21 cellular contexts compared by ENCODE assay signal in genomic region chr12:118536306-118536900, GRCh38.
DNase-seq lines count a peak whose midpoint lies in the region; ATAC-seq, FAIRE-seq and TF ChIP-seq lines count a peak whose summit lies in the region.
"Had no signal": no experiment of that assay in that cellular context is flagged by ENCODE, and none has a peak within 500 bp of the region (broad histone marks: within the 10 kb centered on the region; RNA-seq: fewer than 3 reads in every experiment).

No MANE protein-coding gene starts in this region.

- FAIRE-seq in kidney (lab: Jason Lieb, UNC), result no peak
- FAIRE-seq: frontal cortex, G401.6 had no signal

- no peaks in the 10 kb centered on the region for H3K4me1 Mint-ChIP-seq in activated T-helper 2 cell treated with anti-CD3 and anti-CD28 coated beads, Interferon-gamma antibody, Interleukin-2, Interleukin-4, amounts not matched to agents 10 μg/mL and 5 μg/mL and 100 μg/mL, durations not matched to agents 14 hours and 24 hours and 36 hours (ENCODE audit: low read depth)
- H3K4me1 Mint-ChIP-seq: activated CD4-positive, alpha-beta memory T cell treated with anti-CD3 and anti-CD28 coated beads, Interleukin-2, amount 10 ng/mL, durations not matched to agents 7 days and 5 days; activated naive CD4-positive, alpha-beta T cell treated with anti-CD3 and anti-CD28 coated beads, Interleukin-2, amount 50 U/mL, for 24 hours; T-cell had no signal

- H3K9me3 ChIP-seq in kidney (ENCODE audit: control insufficient read depth in 1 of 2, low read length in 2 of 2), result no peaks in the 10 kb centered on the region
- no peaks in the 10 kb centered on the region for H3K9me3 ChIP-seq in thoracic aorta

- ATAC-seq in thoracic aorta (ENCODE audit: insufficient number of reproducible peaks, low FRiP score, low read depth) (no peak), HG02610 (IDR thresholded peaks at IDR 0.05; ENCODE audit: unreplicated experiment) (no peak)
- ATAC-seq: T-cell had no signal

- no peak overlapping the region for H3K9ac ChIP-seq in kidney (ENCODE audit: low read length in 2 of 2)
- H3K9ac ChIP-seq: KMS-11 had no signal

- no peaks in the 10 kb centered on the region for H3K36me3 Mint-ChIP-seq in activated T-helper 2 cell treated with anti-CD3 and anti-CD28 coated beads, Interferon-gamma antibody, Interleukin-2, Interleukin-4, amounts not matched to agents 10 μg/mL and 5 μg/mL and 100 μg/mL, durations not matched to agents 14 hours and 24 hours and 36 hours (ENCODE audit: low read depth)
- H3K36me3 Mint-ChIP-seq: activated naive CD4-positive, alpha-beta T cell treated with anti-CD3 and anti-CD28 coated beads, Interleukin-2, amount 50 U/mL, for 24 hours; T-cell had no signal

- H3K4me3 ChIP-seq in kidney (ENCODE audit: low read length in 2 of 2) (no peak overlapping the region), thoracic aorta (no peak overlapping the region)
- H3K4me3 ChIP-seq: smooth muscle cell had no signal

- H3K4me1 ChIP-seq in kidney (ENCODE audit: control insufficient read depth in 1 of 2, insufficient read depth in 1 of 2, low read depth in 1 of 2, low read length in 2 of 2) (peaks cover 0 to 12% of the 10 kb centered on the region in 2 donors), thoracic aorta (ENCODE audit: control insufficient read depth in 1 of 2, low read depth in 2 of 2) (peaks cover 10 to 45% of the 10 kb centered on the region in 2 donors)

- no peak overlapping the region for H3K4me3 Mint-ChIP-seq in activated T-helper 2 cell treated with anti-CD3 and anti-CD28 coated beads, Interferon-gamma antibody, Interleukin-2, Interleukin-4, amounts not matched to agents 10 μg/mL and 5 μg/mL and 100 μg/mL, durations not matched to agents 14 hours and 24 hours and 36 hours (ENCODE audit: low read depth)
- H3K4me3 Mint-ChIP-seq: activated CD4-positive, alpha-beta memory T cell treated with anti-CD3 and anti-CD28 coated beads, Interleukin-2, amount 10 ng/mL, durations not matched to agents 7 days and 5 days; activated naive CD4-positive, alpha-beta T cell treated with anti-CD3 and anti-CD28 coated beads, Interleukin-2, amount 50 U/mL, for 24 hours; activated T-cell treated with anti-CD3 and anti-CD28 coated beads, Interleukin-2, amount 50 U/mL, for 24 hours; dendritic cell treated with granulocyte-macrophage colony-stimulating factor and Interleukin-4, amounts not matched to agents 40 ng/mL and 50 ng/mL, for 4 days; T-cell had no signal

- intact Hi-C loops in kidney (cut with DNase I), result no loop called here
- intact Hi-C loops in activated T-helper 2 cell treated with anti-CD3 and anti-CD28 coated beads, Interferon-gamma antibody, Interleukin-2, Interleukin-4, amounts not matched to agents 10 μg/mL and 5 μg/mL and 100 μg/mL, durations not matched to agents 14 hours and 24 hours and 36 hours (cut with micrococcal nuclease), result no loop called here

- TF ChIP-seq CTCF in kidney (IDR thresholded peaks at IDR 0.05; ENCODE audit: borderline replicate concordance, extremely low read depth, insufficient read depth) (no peak), thoracic aorta (IDR thresholded peaks at IDR 0.05) (no peak)

- no peaks in the 10 kb centered on the region for H3K9me3 Mint-ChIP-seq in activated T-helper 2 cell treated with anti-CD3 and anti-CD28 coated beads, Interferon-gamma antibody, Interleukin-2, Interleukin-4, amounts not matched to agents 10 μg/mL and 5 μg/mL and 100 μg/mL, durations not matched to agents 14 hours and 24 hours and 36 hours
- H3K9me3 Mint-ChIP-seq: activated CD4-positive, alpha-beta memory T cell treated with anti-CD3 and anti-CD28 coated beads, Interleukin-2, amount 10 ng/mL, durations not matched to agents 7 days and 5 days; activated naive CD4-positive, alpha-beta T cell treated with anti-CD3 and anti-CD28 coated beads, Interleukin-2, amount 50 U/mL, for 24 hours; activated T-cell treated with anti-CD3 and anti-CD28 coated beads, Interleukin-2, amount 50 U/mL, for 24 hours; dendritic cell treated with granulocyte-macrophage colony-stimulating factor and Interleukin-4, amounts not matched to agents 40 ng/mL and 50 ng/mL, for 4 days had no signal

- H3K36me3 ChIP-seq in kidney (ENCODE audit: control insufficient read depth in 1 of 2, insufficient read depth in 2 of 2, low read length in 2 of 2), result no peaks in the 10 kb centered on the region
- no peaks in the 10 kb centered on the region for H3K36me3 ChIP-seq in thoracic aorta

- no peaks in the 10 kb centered on the region for H3K27me3 Mint-ChIP-seq in activated T-helper 2 cell treated with anti-CD3 and anti-CD28 coated beads, Interferon-gamma antibody, Interleukin-2, Interleukin-4, amounts not matched to agents 10 μg/mL and 5 μg/mL and 100 μg/mL, durations not matched to agents 14 hours and 24 hours and 36 hours (ENCODE audit: low read depth)
- H3K27me3 Mint-ChIP-seq: activated CD4-positive, alpha-beta memory T cell treated with anti-CD3 and anti-CD28 coated beads, Interleukin-2, amount 10 ng/mL, durations not matched to agents 7 days and 5 days; dendritic cell treated with granulocyte-macrophage colony-stimulating factor and Interleukin-4, amounts not matched to agents 40 ng/mL and 50 ng/mL, for 4 days had no signal

- H3K27ac Mint-ChIP-seq in activated T-helper 2 cell treated with anti-CD3 and anti-CD28 coated beads, Interferon-gamma antibody, Interleukin-2, Interleukin-4, amounts not matched to agents 10 μg/mL and 5 μg/mL and 100 μg/mL, durations not matched to agents 14 hours and 24 hours and 36 hours, result no peak overlapping the region
- H3K27ac Mint-ChIP-seq: activated CD4-positive, alpha-beta memory T cell treated with anti-CD3 and anti-CD28 coated beads, Interleukin-2, amount 10 ng/mL, durations not matched to agents 7 days and 5 days; activated naive CD4-positive, alpha-beta T cell treated with anti-CD3 and anti-CD28 coated beads, Interleukin-2, amount 50 U/mL, for 24 hours; activated T-cell treated with anti-CD3 and anti-CD28 coated beads, Interleukin-2, amount 50 U/mL, for 24 hours; dendritic cell treated with granulocyte-macrophage colony-stimulating factor and Interleukin-4, amounts not matched to agents 40 ng/mL and 50 ng/mL, for 4 days; T-cell had no signal

- DNase-seq in NCI-H146 (lab: John Stamatoyannopoulos, UW) (peak; percentile 79), kidney (no peak), thoracic aorta (ENCODE audit: low spot score) (no peak), NCI-H2029 treated with DMSO at 0.1 percent for 48 hours (lab: John Stamatoyannopoulos, UW) (no peak)
- DNase-seq in activated T-helper 2 cell treated with anti-CD3 and anti-CD28 coated beads, Interferon-gamma antibody, Interleukin-2, Interleukin-4, amounts not matched to agents 10 μg/mL and 5 μg/mL and 100 μg/mL, durations not matched to agents 14 hours and 24 hours and 36 hours (ENCODE audit: low spot score), result no peak
- DNase-seq: activated CD4-positive, alpha-beta memory T cell treated with anti-CD3 and anti-CD28 coated beads, Interleukin-2, amount 10 ng/mL, durations not matched to agents 7 days and 5 days; activated T-cell treated with anti-CD3 and anti-CD28 coated beads, Interleukin-2, amount 50 U/mL, for 24 hours; AML-193; NCI-H1092 treated with DMSO at 0.1 percent for 48 hours; NCI-H226; stimulated activated CD4-positive, alpha-beta T cell treated with anti-CD3 and anti-CD28 coated beads, Interleukin-4, amount 100 ng/mL, for 24 hours; substantia nigra; T-cell had no signal

- H3K27me3 ChIP-seq in thoracic aorta (replicated peaks; ENCODE audit: insufficient read depth), result no peaks in the 10 kb centered on the region

- H3K27ac ChIP-seq in cingulate gyrus (ENCODE audit: low read depth, low read length) (peak overlapping the region; percentile 10), kidney (ENCODE audit: low read depth in 2 of 2, low read length in 2 of 2) (peak overlapping the region; percentile 45 to 88), thoracic aorta (peak overlapping the region; percentile 76 to 84)
- H3K27ac ChIP-seq: KMS-11 had no signal

Comparison
In these comparisons a context has a peak if more than half of its experiments do, and no peak if none do; other contexts are left out.
1. H3K27ac ChIP-seq: peak in every context shown above with its lines; median percentile 80 in thoracic aorta; 66 in kidney; 10 in cingulate gyrus.